Comparison of ENCODE assay signal across 31 cellular contexts in the genomic region with DNA sequence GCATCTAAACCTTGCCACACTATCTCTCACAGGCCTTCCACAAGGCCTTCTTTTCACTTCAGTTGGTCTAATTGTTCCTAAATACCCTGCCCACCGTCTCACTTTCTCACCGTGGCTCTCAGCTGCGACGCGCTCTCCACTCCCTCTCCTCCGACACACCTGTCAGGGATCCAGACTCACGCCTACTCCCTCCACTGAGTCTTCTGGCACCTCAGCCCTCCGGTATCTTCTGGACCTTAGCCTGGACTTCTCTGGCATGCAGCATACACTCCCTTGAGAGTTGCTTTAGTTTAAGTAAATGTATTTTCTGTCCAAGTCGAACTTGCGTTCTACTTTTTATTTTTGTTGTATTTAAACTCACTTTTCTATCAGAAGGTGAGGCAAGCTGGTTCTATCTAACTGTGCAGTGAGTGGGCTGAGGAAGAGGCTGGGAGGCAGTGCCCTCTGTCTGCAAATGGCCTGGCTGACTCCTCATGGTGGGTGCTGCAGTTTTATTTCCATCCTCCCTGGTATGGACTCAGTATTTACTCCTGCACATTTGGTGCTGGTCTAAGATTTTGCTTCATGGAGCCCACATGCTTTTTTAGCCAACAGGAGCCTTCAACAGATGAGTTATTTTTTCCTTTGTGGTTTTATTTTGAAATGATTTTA. TPM values are rescaled to one million over a fixed set of nuclear protein-coding genes. Genes with fewer than 3 reads are reported as not detected.
DNase-seq lines count a peak whose midpoint lies in the region; ATAC-seq and TF ChIP-seq lines count a peak whose summit lies in the region.
"Had no signal": no experiment of that assay in that cellular context is flagged by ENCODE, and none has a peak within 500 bp of the region (broad histone marks: within the 10 kb centered on the region; RNA-seq: fewer than 3 reads in every experiment).

No MANE protein-coding gene starts in this region.

- no peak overlapping the region for H4K8ac ChIP-seq in mesenchymal stem cell (ENCODE audit: low read length)

- H3K14ac ChIP-seq in mesenchymal stem cell (ENCODE audit: low read length in 2 of 2): peak overlapping the region in 1 of 2 experiments; percentile 35

- H3K4me3 ChIP-seq in fibroblast of the aortic adventitia (ENCODE audit: low read depth, low read length) (no peak overlapping the region), mesenchymal stem cell (ENCODE audit: insufficient read depth in 1 of 2, low read depth in 1 of 2, low read length in 2 of 2) (peak overlapping the region in 1 of 2 experiments; percentile 25), skeletal muscle tissue (ENCODE audit: low read length in 3 of 3) (no peak overlapping the region)
- H3K4me3 ChIP-seq in naive thymus-derived CD4-positive, alpha-beta T cell (ENCODE audit: low read length): no peak overlapping the region
- H3K4me3 ChIP-seq: BLaER1, esophagus muscularis mucosa, gastroesophageal sphincter, mucosa of descending colon, Peyer's patch, upper lobe of left lung had no signal

- no peaks in the 10 kb centered on the region for H3K79me1 ChIP-seq in mesenchymal stem cell (replicated peaks; ENCODE audit: low read length, poor library complexity, severe bottlenecking)

- H2BK12ac ChIP-seq in mesenchymal stem cell (ENCODE audit: low read length in 2 of 2): no peak overlapping the region

- no peaks in the 10 kb centered on the region for H3K9me3 Mint-ChIP-seq in WTC11
- H3K9me3 Mint-ChIP-seq in naive thymus-derived CD4-positive, alpha-beta T cell: peaks cover 0 to 4% (median 0%) of the 10 kb centered on the region in 11 donors
- H3K9me3 Mint-ChIP-seq in stimulated activated memory B cell treated with anti-CD40 and anti-IgM and Interleukin-4, amounts not matched to agents 10 μg/mL and 1 μg/mL and 100 μg/mL, for 72 hours: no peaks in the 10 kb centered on the region
- H3K9me3 Mint-ChIP-seq: activated naive CD4-positive, alpha-beta T cell treated with anti-CD3 and anti-CD28 coated beads for 36 hours; endodermal cell; nephron progenitor cell; stimulated activated naive CD8-positive, alpha-beta T cell treated with anti-CD3 and anti-CD28 coated beads, Interleukin-15, amount 100 ng/mL, for 72 hours had no signal

- H3K4ac ChIP-seq in mesenchymal stem cell (ENCODE audit: low read depth in 1 of 2, low read length in 2 of 2): no peak overlapping the region

- no peaks in the 10 kb centered on the region for H3K4me1 Mint-ChIP-seq in WTC11
- H3K4me1 Mint-ChIP-seq in naive thymus-derived CD4-positive, alpha-beta T cell: peaks cover 0 to 18% (median 10%) of the 10 kb centered on the region in 7 donors
- no peaks in the 10 kb centered on the region for H3K4me1 Mint-ChIP-seq in stimulated activated memory B cell treated with anti-CD40 and anti-IgM and Interleukin-4, amounts not matched to agents 10 μg/mL and 1 μg/mL and 100 μg/mL, for 72 hours
- H3K4me1 Mint-ChIP-seq: endodermal cell had no signal

- TF ChIP-seq CTCF in WTC11 (IDR thresholded peaks at IDR 0.05) (no peak), fibroblast of the aortic adventitia (IDR thresholded peaks at IDR 0.05; ENCODE audit: insufficient read depth, low read length) (peak; percentile 14)

- no peaks in the 10 kb centered on the region for H3K27me3 Mint-ChIP-seq in WTC11 (ENCODE audit: low read depth)
- peaks cover 0 to 30% (median 24%) of the 10 kb centered on the region in 5 donors for H3K27me3 Mint-ChIP-seq in naive thymus-derived CD4-positive, alpha-beta T cell
- H3K27me3 Mint-ChIP-seq in stimulated activated memory B cell treated with anti-CD40 and anti-IgM and Interleukin-4, amounts not matched to agents 10 μg/mL and 1 μg/mL and 100 μg/mL, for 72 hours: peaks cover 37% of the 10 kb centered on the region

- DNase-seq in WTC11 (ENCODE audit: low spot score) (no peak), fibroblast of the aortic adventitia (ENCODE audit: low read depth) (peak; percentile 43), mesenchymal stem cell (no peak), NCI-H748 (lab: John Stamatoyannopoulos, UW; ENCODE audit: unreplicated experiment) (no peak), head of caudate nucleus (no peak)
- no peak for DNase-seq in naive thymus-derived CD4-positive, alpha-beta T cell
- DNase-seq: activated CD4-positive, alpha-beta T cell treated with anti-CD3 and anti-CD28 coated beads, Interleukin-2, amount 50 U/mL, for 48 hours; activated CD4-positive, CD25-positive, alpha-beta regulatory T cell; activated naive CD4-positive, alpha-beta T cell treated with anti-CD3 and anti-CD28 coated beads for 36 hours; amygdala; Caco-2; cortex of kidney; DMS79; endodermal cell; HCEC 1CT; KBM-7; mucosa of descending colon; NCI-H1417; NCI-H2081; NCI-H2227 treated with DMSO at 0.1 percent for 48 hours; nephron progenitor cell; Peyer's patch; stimulated activated naive CD8-positive, alpha-beta T cell treated with anti-CD3 and anti-CD28 coated beads, Interleukin-15, amount 100 ng/mL, for 72 hours; SW 1271; T1000 had no signal

- H3K36me3 Mint-ChIP-seq in WTC11: no peaks in the 10 kb centered on the region
- H3K36me3 Mint-ChIP-seq in naive thymus-derived CD4-positive, alpha-beta T cell: peaks cover 0 to 3% (median 0%) of the 10 kb centered on the region in 5 donors
- H3K36me3 Mint-ChIP-seq in stimulated activated memory B cell treated with anti-CD40 and anti-IgM and Interleukin-4, amounts not matched to agents 10 μg/mL and 1 μg/mL and 100 μg/mL, for 72 hours: no peaks in the 10 kb centered on the region

- no peak overlapping the region for H2BK120ac ChIP-seq in mesenchymal stem cell (ENCODE audit: low read depth, low read length)

- H3K27ac Mint-ChIP-seq in WTC11: no peak overlapping the region
- H3K27ac Mint-ChIP-seq in naive thymus-derived CD4-positive, alpha-beta T cell: no peak overlapping the region
- H3K27ac Mint-ChIP-seq in stimulated activated memory B cell treated with anti-CD40 and anti-IgM and Interleukin-4, amounts not matched to agents 10 μg/mL and 1 μg/mL and 100 μg/mL, for 72 hours: no peak overlapping the region
- H3K27ac Mint-ChIP-seq: activated naive CD4-positive, alpha-beta T cell treated with anti-CD3 and anti-CD28 coated beads for 36 hours; endodermal cell; stimulated activated naive CD8-positive, alpha-beta T cell treated with anti-CD3 and anti-CD28 coated beads, Interleukin-15, amount 100 ng/mL, for 72 hours had no signal

- H3K23ac ChIP-seq in mesenchymal stem cell (ENCODE audit: low read length in 2 of 2): no peak overlapping the region

- H4K91ac ChIP-seq in mesenchymal stem cell (ENCODE audit: low read length): peak overlapping the region; percentile 72

- POLR2A ChIA-PET in WTC11 (lab: Charles Lee): no interaction called here
- POLR2A ChIA-PET in naive thymus-derived CD4-positive, alpha-beta T cell (lab: Charles Lee): no interaction called here

- no peak overlapping the region for H3K4me3 Mint-ChIP-seq in WTC11
- H3K4me3 Mint-ChIP-seq in naive thymus-derived CD4-positive, alpha-beta T cell: no peak overlapping the region
- H3K4me3 Mint-ChIP-seq in stimulated activated memory B cell treated with anti-CD40 and anti-IgM and Interleukin-4, amounts not matched to agents 10 μg/mL and 1 μg/mL and 100 μg/mL, for 72 hours: no peak overlapping the region
- H3K4me3 Mint-ChIP-seq: activated naive CD4-positive, alpha-beta T cell treated with anti-CD3 and anti-CD28 coated beads for 36 hours; endodermal cell; nephron progenitor cell; stimulated activated naive CD8-positive, alpha-beta T cell treated with anti-CD3 and anti-CD28 coated beads, Interleukin-15, amount 100 ng/mL, for 72 hours had no signal

- H3K9ac ChIP-seq in mesenchymal stem cell (ENCODE audit: low read length) (peak overlapping the region; percentile 73), skeletal muscle tissue (ENCODE audit: low read depth in 1 of 3, low read length in 3 of 3) (no peak overlapping the region)
- H3K9ac ChIP-seq: BLaER1 had no signal

- H3K27me3 ChIP-seq in mesenchymal stem cell (ENCODE audit: control insufficient read depth in 1 of 2, insufficient read depth in 1 of 2, low read length in 2 of 2) (no peaks in the 10 kb centered on the region), skeletal muscle tissue (ENCODE audit: control insufficient read depth in 3 of 3, insufficient read depth in 3 of 3, low read length in 3 of 3) (no peaks in the 10 kb centered on the region)
- H3K27me3 ChIP-seq in naive thymus-derived CD4-positive, alpha-beta T cell (ENCODE audit: control insufficient read depth in 2 of 2, insufficient read depth in 2 of 2, low read length in 2 of 2): no peaks in the 10 kb centered on the region
- H3K27me3 ChIP-seq: BLaER1, esophagus muscularis mucosa, gastroesophageal sphincter, Peyer's patch, upper lobe of left lung had no signal

- ATAC-seq in WTC11: peak; percentile 26; the same call in 1 of the 2 replicates
- no peak for ATAC-seq in naive thymus-derived CD4-positive, alpha-beta T cell
- ATAC-seq in stimulated activated memory B cell treated with anti-CD40 and anti-IgM and Interleukin-4, amounts not matched to agents 10 μg/mL and 1 μg/mL and 100 μg/mL, for 72 hours: no peak
- ATAC-seq: mucosa of descending colon; stimulated activated naive CD8-positive, alpha-beta T cell treated with anti-CD3 and anti-CD28 coated beads, Interleukin-15, amount 100 ng/mL, for 72 hours had no signal

- H3K4me2 ChIP-seq in mesenchymal stem cell (ENCODE audit: low read length, poor library complexity, severe bottlenecking): no peak overlapping the region
- H3K4me2 ChIP-seq: BLaER1 had no signal

- H3K36me3 ChIP-seq in mesenchymal stem cell (ENCODE audit: control insufficient read depth in 1 of 2, insufficient read depth in 2 of 2, low read depth in 1 of 2, low read length in 2 of 2) (no peaks in the 10 kb centered on the region), skeletal muscle tissue (ENCODE audit: control insufficient read depth in 3 of 3, insufficient read depth in 3 of 3, low read length in 3 of 3) (no peaks in the 10 kb centered on the region)
- no peaks in the 10 kb centered on the region for H3K36me3 ChIP-seq in naive thymus-derived CD4-positive, alpha-beta T cell (ENCODE audit: control insufficient read depth in 2 of 3, insufficient read depth in 3 of 3, low read length in 3 of 3)
- H3K36me3 ChIP-seq: BLaER1, esophagus muscularis mucosa, gastroesophageal sphincter, Peyer's patch, upper lobe of left lung had no signal

- intact Hi-C loops in head of caudate nucleus (cut with DNase I): no loop called here
- intact Hi-C loops in naive thymus-derived CD4-positive, alpha-beta T cell (cut with micrococcal nuclease): no loop called here

- no peak overlapping the region for H2AFZ ChIP-seq in mesenchymal stem cell (ENCODE audit: low read depth, low read length)

- 93% methylated on average over 9 of the region's 10 CpGs for WGBS in mesenchymal stem cell

- H3K4me1 ChIP-seq in mesenchymal stem cell (ENCODE audit: control insufficient read depth, insufficient read depth, low read depth, low read length): peaks cover 7% of the 10 kb centered on the region
- H3K4me1 ChIP-seq in skeletal muscle tissue (ENCODE audit: control insufficient read depth in 3 of 3, insufficient read depth in 3 of 3, low read length in 3 of 3): peaks cover 0 to 4% (median 0%) of the 10 kb centered on the region in 3 donors
- peaks cover 0 to 10% of the 10 kb centered on the region in 2 donors for H3K4me1 ChIP-seq in naive thymus-derived CD4-positive, alpha-beta T cell (ENCODE audit: control insufficient read depth in 2 of 2, insufficient read depth in 2 of 2, low read length in 2 of 2)
- H3K4me1 ChIP-seq: Peyer's patch had no signal

- no peak overlapping the region for H2BK15ac ChIP-seq in mesenchymal stem cell (ENCODE audit: low read depth, poor library complexity, severe bottlenecking)

- no peak overlapping the region for H3K27ac ChIP-seq in mesenchymal stem cell (ENCODE audit: low read length, poor library complexity, severe bottlenecking)
- H3K27ac ChIP-seq in skeletal muscle tissue (ENCODE audit: low read depth, low read length): peak overlapping the region; percentile 17
- no peak overlapping the region for H3K27ac ChIP-seq in naive thymus-derived CD4-positive, alpha-beta T cell (ENCODE audit: low read depth, low read length)
- H3K27ac ChIP-seq: BLaER1, esophagus muscularis mucosa, gastroesophageal sphincter, Peyer's patch, upper lobe of left lung had no signal

- no peak overlapping the region for H2BK5ac ChIP-seq in mesenchymal stem cell (ENCODE audit: low read depth, low read length, poor library complexity, severe bottlenecking)

- H3K9me3 ChIP-seq in mesenchymal stem cell (ENCODE audit: control insufficient read depth, low read length) (no peaks in the 10 kb centered on the region), skeletal muscle tissue (ENCODE audit: control insufficient read depth in 3 of 3, low read length in 3 of 3) (no peaks in the 10 kb centered on the region)
- H3K9me3 ChIP-seq in naive thymus-derived CD4-positive, alpha-beta T cell (ENCODE audit: control insufficient read depth in 2 of 3, low read length in 3 of 3): no peaks in the 10 kb centered on the region
- H3K9me3 ChIP-seq: BLaER1, Caco-2, esophagus muscularis mucosa, gastroesophageal sphincter, mucosa of descending colon, Peyer's patch had no signal

- H2AK5ac ChIP-seq in mesenchymal stem cell (ENCODE audit: low read length, severe bottlenecking): no peak overlapping the region

- H3K18ac ChIP-seq in mesenchymal stem cell (ENCODE audit: low read depth in 1 of 2, low read length in 2 of 2): no peak overlapping the region

- CTCF ChIA-PET in WTC11 (lab: Charles Lee): interaction anchor here (1.2 kb wide), 1 partner anchor 24 kb away, joined by 7 read pairs; no protein-coding TSS in a partner anchor
- CTCF ChIA-PET in naive thymus-derived CD4-positive, alpha-beta T cell (lab: Charles Lee): no interaction called here

RNA-seq across cellular contexts. Expression of gene ARGLU1, which starts 28.5 kb away (rescaled TPM):
- total RNA-seq in WTC11 (2021) (115 to 130 TPM (median 125 TPM) in 3 replicates), fibroblast of the aortic adventitia (ENCODE audit: low replicate concordance) (41.8 and 64.1 TPM in 2 replicates), skeletal muscle tissue (32.4 TPM)
- 69.3 TPM for polyA plus RNA-seq in mesenchymal stem cell (2013, experiment 1 of 2)
- polyA plus RNA-seq in mesenchymal stem cell (2013, experiment 2 of 2): 65.2 TPM
- total RNA-seq in naive thymus-derived CD4-positive, alpha-beta T cell: 100 to 1,000 TPM in 4 of 5 experiments, 10 to 100 TPM in 1; 93.3 to 291 (median 160) TPM
- 10 to 100 TPM; 36.1 to 41.6 TPM for polyA plus RNA-seq in naive thymus-derived CD4-positive, alpha-beta T cell
